In the genomic region with DNA sequence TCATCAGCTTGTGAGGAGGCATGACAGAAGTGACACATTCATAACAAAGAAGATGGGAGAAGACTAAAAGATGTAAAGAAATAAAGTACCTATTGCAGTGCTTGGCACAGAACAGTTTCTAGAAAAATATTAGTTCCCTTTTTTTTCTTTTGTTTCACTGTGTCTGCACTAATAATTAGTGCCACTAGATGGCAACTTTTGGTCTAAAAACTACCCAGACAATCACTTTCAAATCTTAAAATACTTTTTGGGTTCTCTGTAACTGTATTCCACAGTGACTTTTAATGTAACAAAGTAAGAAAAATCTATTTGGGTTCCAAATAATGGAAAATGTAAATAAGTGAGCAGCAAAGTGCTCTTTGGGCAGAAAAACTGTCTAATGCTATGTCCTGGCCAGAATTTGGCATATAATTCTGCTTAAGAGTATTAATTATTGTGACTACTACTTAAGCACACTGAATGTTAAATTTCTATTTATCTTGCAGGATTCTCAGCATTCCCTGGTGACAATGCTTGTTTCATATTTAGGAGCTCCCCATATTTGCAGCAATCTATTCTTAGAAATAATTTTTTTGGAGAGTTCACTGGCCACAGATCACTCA, we compare ENCODE assay signal across 8 cellular contexts.
DNase-seq lines count a peak whose midpoint lies in the region; ATAC-seq and TF ChIP-seq lines count a peak whose summit lies in the region.

No MANE protein-coding gene starts in this region.

- peak overlapping the region; percentile 5 for H2AFZ ChIP-seq in neuronal stem cell (ENCODE audit: low read length)

- H4K91ac ChIP-seq in neuronal stem cell (ENCODE audit: low read depth, low read length, poor library complexity): no peak overlapping the region

- no peak overlapping the region for H3K4me2 ChIP-seq in neuronal stem cell (ENCODE audit: insufficient read depth, low read length, poor library complexity, severe bottlenecking)

- POLR2A ChIA-PET in Panc1 (lab: Charles Lee): interaction anchor here (0.6 kb wide), 1 partner anchor 325 kb away, joined by 3 read pairs; no protein-coding TSS in a partner anchor

- no peak overlapping the region for H3K9ac ChIP-seq in neuronal stem cell (ENCODE audit: low read depth, low read length, poor library complexity)

- no peak overlapping the region for H3K4me3 Mint-ChIP-seq in endothelial cell (ENCODE audit: unreplicated experiment)
- H3K4me3 Mint-ChIP-seq in stimulated activated effector memory CD8-positive, alpha-beta T cell treated with anti-CD3 and anti-CD28 coated beads, Interleukin-12 subunit alpha, Interleukin-12 subunit beta, amount 100 ng/mL, for 72 hours: no peak overlapping the region

- no peaks in the 10 kb centered on the region for H3K36me3 ChIP-seq in heart right ventricle
- no peaks in the 10 kb centered on the region for H3K36me3 ChIP-seq in Panc1 (ENCODE audit: control insufficient read depth, insufficient read depth, low read length)
- H3K36me3 ChIP-seq in neuronal stem cell (replicated peaks in 1 of 2; ENCODE audit: control insufficient read depth in 2 of 2, insufficient read depth in 2 of 2, low read length in 2 of 2): no peaks in the 10 kb centered on the region

- H2BK15ac ChIP-seq in neuronal stem cell (ENCODE audit: low read length): no peak overlapping the region

- DNase-seq in heart right ventricle (no peak), Right ventricle myocardium inferior (ENCODE audit: missing footprints) (no peak), Panc1 (ENCODE audit: low read depth, low spot score) (no peak), endothelial cell (ENCODE audit: low spot score) (no peak), neuronal stem cell (ENCODE audit: low spot score) (peak; percentile 15), lower leg skin (ENCODE audit: low spot score in 2 of 2) (no peak)
- DNase-seq in stimulated activated effector memory CD8-positive, alpha-beta T cell treated with anti-CD3 and anti-CD28 coated beads, Interleukin-12 subunit alpha, Interleukin-12 subunit beta, amount 100 ng/mL, for 72 hours (ENCODE audit: low spot score in 2 of 2): no peak

- in situ Hi-C loops in Panc1 (cut with HindIII; ENCODE audit: low pct_unique_long_range_greater_than_20kb, low sequenced_read_pairs): no loop called here

- no peak overlapping the region for H3K27ac Mint-ChIP-seq in endothelial cell (ENCODE audit: unreplicated experiment)
- H3K27ac Mint-ChIP-seq in stimulated activated effector memory CD8-positive, alpha-beta T cell treated with anti-CD3 and anti-CD28 coated beads, Interleukin-12 subunit alpha, Interleukin-12 subunit beta, amount 100 ng/mL, for 72 hours: no peak overlapping the region

- no peak overlapping the region for H2AK5ac ChIP-seq in neuronal stem cell (ENCODE audit: low read depth, low read length)

- intact Hi-C loops in heart right ventricle (cut with DNase I) (loop anchor here in 7 of 10 donors (2.0 to 10.0 kb wide), 6 partner anchors 156 to 326 kb away; partner anchors contain the start of gene EPC1 (in 2 of the 7)), Right ventricle myocardium inferior (cut with DNase I) (loop anchor here (5.0 kb wide), 2 partner anchors 134 to 176 kb away; partner anchors contain the start of gene KIF5B), Panc1 (cut with micrococcal nuclease; ENCODE audit: unreplicated experiment) (loop anchor here (10.0 kb wide), 1 partner anchor 174 kb away; no protein-coding TSS in a partner anchor), lower leg skin (cut with DNase I; ENCODE audit: low total_unique reads) (no loop called here)

- peak in 2 of 8 donors; percentile 31 to 34 for ATAC-seq in heart right ventricle
- no peak for ATAC-seq in Right ventricle myocardium inferior
- peak; percentile 74 for ATAC-seq in HG02884 (IDR thresholded peaks at IDR 0.05; ENCODE audit: unreplicated experiment)
- no peak; the same call in 1 of the 2 replicates for ATAC-seq in Panc1
- ATAC-seq in stimulated activated effector memory CD8-positive, alpha-beta T cell treated with anti-CD3 and anti-CD28 coated beads, Interleukin-12 subunit alpha, Interleukin-12 subunit beta, amount 100 ng/mL, for 72 hours: no peak

- H3K23ac ChIP-seq in neuronal stem cell (ENCODE audit: low read depth, low read length, poor library complexity): no peak overlapping the region

- no peaks in the 10 kb centered on the region for H3K79me1 ChIP-seq in neuronal stem cell (ENCODE audit: low read depth, low read length)

- H2BK5ac ChIP-seq in neuronal stem cell (ENCODE audit: low read length): no peak overlapping the region

- TF ChIP-seq CTCF in heart right ventricle (IDR thresholded peaks at IDR 0.05) (peak; percentile 56 to 84 (median 75)), Panc1 (IDR thresholded peaks at IDR 0.05) (peak; percentile 63; the same call in 1 of the 2 replicates), endothelial cell (IDR thresholded peaks at IDR 0.05; ENCODE audit: unreplicated experiment) (peak; percentile 92), lower leg skin (IDR thresholded peaks at IDR 0.05) (no peak)

- H3K4me3 ChIP-seq in heart right ventricle: no peak overlapping the region
- H3K4me3 ChIP-seq in Panc1 (ENCODE audit: low read depth in 2 of 2, low read length in 2 of 2): no peak overlapping the region
- no peak overlapping the region for H3K4me3 ChIP-seq in neuronal stem cell (ENCODE audit: low read length in 2 of 2)
- no peak overlapping the region for H3K4me3 ChIP-seq in lower leg skin (ENCODE audit: low read depth, poor library complexity, severe bottlenecking)

- BruUV-seq in Panc1 (replicated peaks; lab: Mats Ljungman, UMichigan): no TSS peak

- H3K27me3 ChIP-seq in heart right ventricle (no peaks in the 10 kb centered on the region), Panc1 (ENCODE audit: control insufficient read depth, insufficient read depth, low read length) (no peaks in the 10 kb centered on the region), neuronal stem cell (ENCODE audit: control insufficient read depth in 3 of 3, insufficient read depth in 3 of 3, low read depth in 1 of 3, low read length in 3 of 3) (no peaks in the 10 kb centered on the region)

- H3K9me3 ChIP-seq in heart right ventricle (no peaks in the 10 kb centered on the region), Panc1 (ENCODE audit: control insufficient read depth, insufficient read depth, low read depth, low read length) (no peaks in the 10 kb centered on the region), neuronal stem cell (replicated peaks in 1 of 2; ENCODE audit: control insufficient read depth in 2 of 2, insufficient read depth in 1 of 2, low read depth in 1 of 2, low read length in 2 of 2) (no peaks in the 10 kb centered on the region)

- no peaks in the 10 kb centered on the region for H3K36me3 Mint-ChIP-seq in endothelial cell (ENCODE audit: low read depth, unreplicated experiment)
- H3K36me3 Mint-ChIP-seq in stimulated activated effector memory CD8-positive, alpha-beta T cell treated with anti-CD3 and anti-CD28 coated beads, Interleukin-12 subunit alpha, Interleukin-12 subunit beta, amount 100 ng/mL, for 72 hours: no peaks in the 10 kb centered on the region

- no peak for TF ChIP-seq POLR2A in lower leg skin (IDR thresholded peaks at IDR 0.05)

- H3K27ac ChIP-seq in heart right ventricle (no peak overlapping the region), Panc1 (ENCODE audit: low read length) (no peak overlapping the region), neuronal stem cell (replicated peaks; ENCODE audit: low read length) (no peak overlapping the region)

- no peak overlapping the region for H3K4ac ChIP-seq in neuronal stem cell (ENCODE audit: low read length)

- H3K9me3 Mint-ChIP-seq in endothelial cell (ENCODE audit: unreplicated experiment): no peaks in the 10 kb centered on the region
- no peaks in the 10 kb centered on the region for H3K9me3 Mint-ChIP-seq in stimulated activated effector memory CD8-positive, alpha-beta T cell treated with anti-CD3 and anti-CD28 coated beads, Interleukin-12 subunit alpha, Interleukin-12 subunit beta, amount 100 ng/mL, for 72 hours

- H3K4me1 ChIP-seq in heart right ventricle (peaks cover 0 to 11% (median 0%) of the 10 kb centered on the region in 9 donors), Panc1 (ENCODE audit: control insufficient read depth, insufficient read depth, low read length) (no peaks in the 10 kb centered on the region), neuronal stem cell (ENCODE audit: control insufficient read depth in 2 of 2, insufficient read depth in 1 of 2, low read depth in 1 of 2, low read length in 2 of 2) (peaks cover 0 to 2% of the 10 kb centered on the region in 2 donors)

- H3K4me1 Mint-ChIP-seq in endothelial cell (ENCODE audit: unreplicated experiment): peaks cover 2% of the 10 kb centered on the region
- H3K4me1 Mint-ChIP-seq in stimulated activated effector memory CD8-positive, alpha-beta T cell treated with anti-CD3 and anti-CD28 coated beads, Interleukin-12 subunit alpha, Interleukin-12 subunit beta, amount 100 ng/mL, for 72 hours: no peaks in the 10 kb centered on the region

- CTCF ChIA-PET in Panc1 (lab: Charles Lee): interaction anchor here (0.6 to 0.7 kb wide), 2 partner anchors 9 to 68 kb away, joined by 3 to 6 read pairs; no protein-coding TSS in a partner anchor

- H3K14ac ChIP-seq in neuronal stem cell (ENCODE audit: low read length): no peak overlapping the region

- H3K27me3 Mint-ChIP-seq in endothelial cell (ENCODE audit: unreplicated experiment): no peaks in the 10 kb centered on the region

- H2BK120ac ChIP-seq in neuronal stem cell (ENCODE audit: low read depth, low read length): no peak overlapping the region

- no peak overlapping the region for H4K8ac ChIP-seq in neuronal stem cell (ENCODE audit: low read depth, low read length)

- H2BK12ac ChIP-seq in neuronal stem cell (ENCODE audit: low read length): no peak overlapping the region

- H3K18ac ChIP-seq in neuronal stem cell (ENCODE audit: low read length): no peak overlapping the region

Comparison
In these comparisons a context has a peak if more than half of its experiments do, and no peak if none do; other contexts are left out.
1. CTCF ChIP-seq: peak in heart right ventricle (9 of 9), Panc1 (single experiment) and endothelial cell (single experiment); none in lower leg skin (0 of 3).